11 cellular contexts compared by ENCODE assay signal in the genomic region with DNA sequence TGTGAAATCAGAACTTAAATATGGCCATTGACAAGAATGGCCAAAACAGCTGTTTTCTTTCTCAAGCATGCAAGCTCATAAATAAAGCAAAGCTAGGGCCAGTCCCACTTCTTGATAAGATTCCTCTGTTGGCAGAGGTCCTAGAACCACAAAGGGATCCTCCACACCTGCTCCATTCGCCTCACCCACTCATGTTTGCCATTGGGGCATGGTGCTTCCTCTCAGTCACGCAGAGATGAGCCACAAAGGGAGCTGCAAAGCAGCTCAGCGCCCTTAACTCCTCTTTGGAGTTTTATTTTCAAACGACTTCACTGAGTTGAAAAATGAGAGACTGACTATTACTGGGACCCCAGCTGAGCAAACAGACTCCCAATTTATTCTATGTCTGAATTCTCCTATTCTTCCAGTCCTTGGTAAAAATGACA. TPM values are rescaled to one million over a fixed set of nuclear protein-coding genes. Genes with fewer than 3 reads are reported as not detected.
DNase-seq lines count a peak whose midpoint lies in the region; ATAC-seq, FAIRE-seq and TF ChIP-seq lines count a peak whose summit lies in the region.
"Had no signal": no experiment of that assay in that cellular context is flagged by ENCODE, and none has a peak within 500 bp of the region (broad histone marks: within the 10 kb centered on the region; RNA-seq: fewer than 3 reads in every experiment).

No MANE protein-coding gene starts in this region.

- H3K9ac ChIP-seq in astrocyte (ENCODE audit: low read length): no peak overlapping the region

- H3K27me3 ChIP-seq in A673 (replicated peaks; ENCODE audit: insufficient read depth, low read depth, low read length, poor library complexity) (no peaks in the 10 kb centered on the region), astrocyte (ENCODE audit: insufficient read depth, low read length) (no peaks in the 10 kb centered on the region)

- TF ChIP-seq CTCF in A673 (conservative IDR thresholded peaks at IDR 0.05; ENCODE audit: low read depth, low read length) (no peak), astrocyte (IDR thresholded peaks at IDR 0.05; ENCODE audit: insufficient read depth, low read depth, low read length) (no peak), mesothelial cell of epicardium (IDR thresholded peaks at IDR 0.05; ENCODE audit: unreplicated experiment) (no peak)

- H3K4me3 ChIP-seq in A673 (ENCODE audit: low read depth, low read length, poor library complexity, severe bottlenecking): no peak overlapping the region
- no peak overlapping the region for H3K4me3 ChIP-seq in astrocyte (ENCODE audit: insufficient read depth, low read depth, low read length)
- H3K4me3 ChIP-seq: GM23248 had no signal

- H3K4me1 ChIP-seq in A673 (ENCODE audit: insufficient read depth, low read length, poor library complexity, severe bottlenecking) (peaks cover 28% of the 10 kb centered on the region), astrocyte (ENCODE audit: insufficient read depth, low read length) (peaks cover 13% of the 10 kb centered on the region)

- H3K36me3 ChIP-seq in A673 (ENCODE audit: insufficient read depth, low read length, poor library complexity, severe bottlenecking) (no peaks in the 10 kb centered on the region), astrocyte (ENCODE audit: insufficient read depth, low read length) (no peaks in the 10 kb centered on the region)

- CTCF ChIA-PET in A673 (lab: Charles Lee) (interaction anchor here (0.7 to 2.6 kb wide), 3 partner anchors 251 to 477 kb away, joined by 3 to 11 read pairs (median 4); no protein-coding TSS in a partner anchor), HEK293T (lab: Yijun Ruan, JAX) (interaction anchor here (0.6 to 1.7 kb wide), 7 partner anchors 12 to 300 kb away, joined by 3 to 17 read pairs (median 3); partner anchors contain the start of gene MANSC1)

- no peaks in the 10 kb centered on the region for H3K27me3 Mint-ChIP-seq in astrocyte (ENCODE audit: low read depth, unreplicated experiment)
- H3K27me3 Mint-ChIP-seq in mesothelial cell of epicardium (ENCODE audit: low read depth): no peaks in the 10 kb centered on the region

- intact Hi-C loops in A673 (cut with micrococcal nuclease; ENCODE audit: unreplicated experiment): loop anchor here (5.0 kb wide), 1 partner anchor 86 kb away; no protein-coding TSS in a partner anchor

- BruUV-seq in A673 (replicated peaks; lab: Mats Ljungman, UMichigan): no TSS peak

- DNase-seq in A673 (ENCODE audit: low spot score) (peak; percentile 77), NCI-H187 (lab: John Stamatoyannopoulos, UW) (peak; percentile 88 to 91), astrocyte (ENCODE audit: low read depth) (peak; percentile 98), mesothelial cell of epicardium (ENCODE audit: low spot score in 2 of 2, unreplicated experiment in 2 of 2) (no peak), HEK293T (ENCODE audit: extremely low spot score) (no peak), dedifferentiated amniotic fluid mesenchymal stem cell (ENCODE audit: extremely low spot score) (no peak)
- DNase-seq: GM23248, hippocampal formation had no signal

- H3K36me3 Mint-ChIP-seq in astrocyte (ENCODE audit: low read depth, unreplicated experiment): no peaks in the 10 kb centered on the region
- peaks cover 4% of the 10 kb centered on the region for H3K36me3 Mint-ChIP-seq in mesothelial cell of epicardium

- no peaks in the 10 kb centered on the region for H4K20me1 ChIP-seq in astrocyte (ENCODE audit: insufficient read depth, low read length)

- peak overlapping the region; percentile 32 for H3K4me2 ChIP-seq in astrocyte (ENCODE audit: low read length)

- H3K9me3 ChIP-seq in A673 (ENCODE audit: low read depth, low read length, poor library complexity, severe bottlenecking) (no peaks in the 10 kb centered on the region), astrocyte (ENCODE audit: insufficient read depth, low read depth, low read length) (no peaks in the 10 kb centered on the region)

- H3K4me1 Mint-ChIP-seq in astrocyte (ENCODE audit: low read depth, unreplicated experiment): peaks cover 9% of the 10 kb centered on the region
- peaks cover 43% of the 10 kb centered on the region for H3K4me1 Mint-ChIP-seq in mesothelial cell of epicardium

- H3K27ac Mint-ChIP-seq in astrocyte (ENCODE audit: unreplicated experiment) (peak overlapping the region; percentile 14), mesothelial cell of epicardium (peak overlapping the region; percentile 77)

- H3K79me2 ChIP-seq in astrocyte (ENCODE audit: insufficient read depth, low read length): no peaks in the 10 kb centered on the region

- FAIRE-seq in astrocyte (lab: Jason Lieb, UNC): no peak

- POLR2A ChIA-PET in A673 (lab: Charles Lee; ENCODE audit: low non-redundant PET) (no interaction called here), HEK293T (lab: Yijun Ruan, JAX) (interaction anchor here (1.8 kb wide), 1 partner anchor 25 kb away, joined by 5 read pairs; no protein-coding TSS in a partner anchor)

- ATAC-seq in HG02970 (IDR thresholded peaks at IDR 0.05; ENCODE audit: low FRiP score, unreplicated experiment): no peak
- no peak for ATAC-seq in HG02678 (IDR thresholded peaks at IDR 0.05; ENCODE audit: unreplicated experiment)

- H2AFZ ChIP-seq in astrocyte (ENCODE audit: low read depth, low read length): no peak overlapping the region

- H3K4me3 Mint-ChIP-seq in astrocyte (ENCODE audit: unreplicated experiment) (no peak overlapping the region), mesothelial cell of epicardium (no peak overlapping the region)
- H3K4me3 Mint-ChIP-seq: neural crest cell had no signal

- peak overlapping the region; percentile 65 for H3K27ac ChIP-seq in A673 (ENCODE audit: low read depth, low read length, poor library complexity, severe bottlenecking)
- H3K27ac ChIP-seq in astrocyte (ENCODE audit: low read depth, low read length): peak overlapping the region; percentile 19
- H3K27ac ChIP-seq: GM23248 had no signal

- H3K9me3 Mint-ChIP-seq in astrocyte (ENCODE audit: unreplicated experiment) (no peaks in the 10 kb centered on the region), mesothelial cell of epicardium (no peaks in the 10 kb centered on the region)
- H3K9me3 Mint-ChIP-seq: neural crest cell had no signal

TF ChIP-seq in HEK293T, 16 proteins besides CTCF, POLR2A, EP300 and RAD21:
- TF ChIP-seq BHLHE40 (IDR thresholded peaks at IDR 0.05; ENCODE audit: borderline replicate concordance): no peak
- no peak for TF ChIP-seq ARNT (IDR thresholded peaks at IDR 0.05)
- TF ChIP-seq CTBP1 (IDR thresholded peaks at IDR 0.05; ENCODE audit: borderline replicate concordance): no peak
- TF ChIP-seq FOXK2 (IDR thresholded peaks at IDR 0.05): no peak
- no peak for TF ChIP-seq ELF4 (IDR thresholded peaks at IDR 0.05)
- TF ChIP-seq TARDBP (IDR thresholded peaks at IDR 0.05): no peak
- TF ChIP-seq SUZ12 (IDR thresholded peaks at IDR 0.05): no peak
- TF ChIP-seq LEF1 (IDR thresholded peaks at IDR 0.05; ENCODE audit: borderline replicate concordance): no peak
- no peak for TF ChIP-seq NFRKB (IDR thresholded peaks at IDR 0.05)
- TF ChIP-seq, protein P1, sequence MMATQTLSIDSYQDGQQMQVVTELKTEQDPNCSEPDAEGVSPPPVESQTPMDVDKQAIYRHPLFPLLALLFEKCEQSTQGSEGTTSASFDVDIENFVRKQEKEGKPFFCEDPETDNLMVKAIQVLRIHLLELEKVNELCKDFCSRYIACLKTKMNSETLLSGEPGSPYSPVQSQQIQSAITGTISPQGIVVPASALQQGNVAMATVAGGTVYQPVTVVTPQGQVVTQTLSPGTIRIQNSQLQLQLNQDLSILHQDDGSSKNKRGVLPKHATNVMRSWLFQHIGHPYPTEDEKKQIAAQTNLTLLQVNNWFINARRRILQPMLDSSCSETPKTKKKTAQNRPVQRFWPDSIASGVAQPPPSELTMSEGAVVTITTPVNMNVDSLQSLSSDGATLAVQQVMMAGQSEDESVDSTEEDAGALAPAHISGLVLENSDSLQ (IDR thresholded peaks at IDR 0.05): no peak
- no peak for TF ChIP-seq FOXA1 (IDR thresholded peaks at IDR 0.05)
- TF ChIP-seq SP1 (IDR thresholded peaks at IDR 0.05): no peak
- TF ChIP-seq FOXM1 (IDR thresholded peaks at IDR 0.05; ENCODE audit: borderline replicate concordance): no peak

RNA-seq across cellular contexts. Expression of gene MANSC1, which starts 16.6 kb away (rescaled TPM):
- total RNA-seq in A673 (2021) (10.5 TPM in 2 replicates), astrocyte (2.5 and 2.9 TPM in 2 replicates), mesothelial cell of epicardium (15.4 to 17.2 TPM (median 16.6 TPM) in 3 replicates)

RNA-seq across cellular contexts. Expression of gene BORCS5, which starts 23.5 kb away (rescaled TPM):
- total RNA-seq in A673 (2021): 14.7 and 17.7 TPM in 2 replicates
- 8.1 and 10.4 TPM in 2 replicates for total RNA-seq in astrocyte
- 11.0 to 13.4 TPM (median 13.3 TPM) in 3 replicates for total RNA-seq in mesothelial cell of epicardium

Comparison
In these comparisons a context has a peak if more than half of its experiments do, and no peak if none do; other contexts are left out.
1. DNase-seq: peak in A673 (single experiment), NCI-H187 (2 of 2) and astrocyte (single experiment); none in mesothelial cell of epicardium (0 of 2), HEK293T (single experiment) and dedifferentiated amniotic fluid mesenchymal stem cell (single experiment).